Comparison of ENCODE assay signal across 34 cellular contexts in genomic region chr2:24774373-24774772, GRCh38. TPM values are rescaled to one million over a fixed set of nuclear protein-coding genes. Genes with fewer than 3 reads are reported as not detected.
"Had no signal": no experiment of that assay in that cellular context is flagged by ENCODE, and none has a peak within 500 bp of the region (broad histone marks: within the 10 kb centered on the region; RNA-seq: fewer than 3 reads in every experiment).

No MANE protein-coding gene starts in this region.

- ATAC-seq: activated CD4-positive, CD25-positive, alpha-beta regulatory T cell treated with anti-CD3 and anti-CD28 coated beads, Interleukin-2, amount 50 U/mL, for 24 hours; activated naive CD4-positive, alpha-beta T cell treated with anti-CD3 and anti-CD28 coated beads, Interleukin-2, amount 50 U/mL, for 72 hours; activated T-cell treated with anti-CD3 and anti-CD28 coated beads, Interleukin-2, amount 50 U/mL, for 72 hours; heart left ventricle; T-helper 17 cell had no signal

- H3K4me3 Mint-ChIP-seq: activated B cell treated with CpG ODN at 0.5 μM for 24 hours; activated CD4-positive, alpha-beta memory T cell treated with anti-CD3 and anti-CD28 coated beads for 36 hours; activated CD4-positive, alpha-beta T cell treated with anti-CD3 and anti-CD28 coated beads, Interleukin-2, amount 10 ng/mL, durations not matched to agents 24 days and 14 days; activated naive CD4-positive, alpha-beta T cell treated with anti-CD3 and anti-CD28 coated beads, Interleukin-2, amount 10 ng/mL, durations not matched to agents 7 days and 5 days; activated naive CD8-positive, alpha-beta T cell treated with anti-CD3 and anti-CD28 coated beads, Interleukin-2, amount 10 ng/mL, durations not matched to agents 7 days and 5 days; activated T-cell treated with anti-CD3 and anti-CD28 coated beads, Interleukin-2, amount 50 U/mL, for 24 hours; activated T-cell treated with anti-CD3 and anti-CD28 coated beads, Interleukin-2, amount 50 U/mL, for 72 hours; brain; T-helper 17 cell; T-helper 2 cell treated with Interferon-gamma antibody and Interleukin-4, amounts not matched to agents 5 μg/mL and 100 μg/mL, for 36 hours had no signal

- DNase-seq: activated B cell treated with CpG ODN at 0.5 μM for 24 hours; activated CD4-positive, alpha-beta memory T cell treated with anti-CD3 and anti-CD28 coated beads for 36 hours; activated CD4-positive, alpha-beta T cell treated with anti-CD3 and anti-CD28 coated beads, Interleukin-2, amount 10 ng/mL, durations not matched to agents 24 days and 14 days; activated CD8-positive, alpha-beta memory T cell treated with anti-CD3 and anti-CD28 coated beads, Interleukin-2, amount 50 U/mL, for 48 hours; activated gamma-delta T cell; activated naive CD4-positive, alpha-beta T cell; activated naive CD4-positive, alpha-beta T cell treated with anti-CD3 and anti-CD28 coated beads, Interleukin-2, amount 10 ng/mL, durations not matched to agents 7 days and 5 days; activated naive CD8-positive, alpha-beta T cell treated with anti-CD3 and anti-CD28 coated beads, Interleukin-2, amount 10 ng/mL, durations not matched to agents 7 days and 5 days; activated T-cell treated with anti-CD3 and anti-CD28 coated beads for 4 hours; activated T-cell treated with anti-CD3 and anti-CD28 coated beads, Interleukin-2, amount 50 U/mL, for 24 hours; activated T-cell treated with anti-CD3 and anti-CD28 coated beads, Interleukin-2, amount 50 U/mL, for 72 hours; central memory CD4-positive, alpha-beta T cell; cerebellar nuclear complex; colonic mucosa; effector CD8-positive, alpha-beta T cell; esophagus squamous epithelium; foreskin fibroblast; glutamatergic neuron; heart left ventricle; T-helper 1 cell; T-helper 17 cell; T1000 had no signal

- H3K27ac ChIP-seq: ascending aorta, breast epithelium, cardiac muscle cell, colonic mucosa, epithelial cell of prostate, esophagus squamous epithelium, heart left ventricle, VCaP had no signal

- H3K4me1 Mint-ChIP-seq: activated B cell treated with CpG ODN at 0.5 μM for 24 hours; activated CD4-positive, alpha-beta T cell treated with anti-CD3 and anti-CD28 coated beads, Interleukin-2, amount 10 ng/mL, durations not matched to agents 24 days and 14 days; activated naive CD4-positive, alpha-beta T cell treated with anti-CD3 and anti-CD28 coated beads, Interleukin-2, amount 10 ng/mL, durations not matched to agents 7 days and 5 days had no signal

- H3K36me3 ChIP-seq: breast epithelium, cardiac muscle cell, colonic mucosa had no signal

- H3K27ac Mint-ChIP-seq: activated B cell treated with CpG ODN at 0.5 μM for 24 hours; activated CD4-positive, alpha-beta memory T cell treated with anti-CD3 and anti-CD28 coated beads for 36 hours; activated CD4-positive, alpha-beta T cell treated with anti-CD3 and anti-CD28 coated beads, Interleukin-2, amount 10 ng/mL, durations not matched to agents 24 days and 14 days; activated naive CD4-positive, alpha-beta T cell treated with anti-CD3 and anti-CD28 coated beads, Interleukin-2, amount 10 ng/mL, durations not matched to agents 7 days and 5 days; activated naive CD4-positive, alpha-beta T cell treated with anti-CD3 and anti-CD28 coated beads, Interleukin-2, amount 50 U/mL, for 72 hours; activated naive CD8-positive, alpha-beta T cell treated with anti-CD3 and anti-CD28 coated beads, Interleukin-2, amount 10 ng/mL, durations not matched to agents 7 days and 5 days; activated T-cell treated with anti-CD3 and anti-CD28 coated beads, Interleukin-2, amount 50 U/mL, for 24 hours; activated T-cell treated with anti-CD3 and anti-CD28 coated beads, Interleukin-2, amount 50 U/mL, for 72 hours; T-helper 17 cell; T-helper 2 cell treated with Interferon-gamma antibody and Interleukin-4, amounts not matched to agents 5 μg/mL and 100 μg/mL, for 36 hours had no signal

- H3K9me3 Mint-ChIP-seq: activated B cell treated with CpG ODN at 0.5 μM for 24 hours; activated CD4-positive, alpha-beta memory T cell treated with anti-CD3 and anti-CD28 coated beads for 36 hours; activated CD4-positive, alpha-beta T cell treated with anti-CD3 and anti-CD28 coated beads, Interleukin-2, amount 10 ng/mL, durations not matched to agents 24 days and 14 days; activated naive CD4-positive, alpha-beta T cell treated with anti-CD3 and anti-CD28 coated beads, Interleukin-2, amount 10 ng/mL, durations not matched to agents 7 days and 5 days; activated naive CD4-positive, alpha-beta T cell treated with anti-CD3 and anti-CD28 coated beads, Interleukin-2, amount 50 U/mL, for 72 hours; activated naive CD8-positive, alpha-beta T cell treated with anti-CD3 and anti-CD28 coated beads, Interleukin-2, amount 10 ng/mL, durations not matched to agents 7 days and 5 days; activated T-cell treated with anti-CD3 and anti-CD28 coated beads, Interleukin-2, amount 50 U/mL, for 24 hours; activated T-cell treated with anti-CD3 and anti-CD28 coated beads, Interleukin-2, amount 50 U/mL, for 72 hours; brain; T-helper 2 cell treated with Interferon-gamma antibody and Interleukin-4, amounts not matched to agents 5 μg/mL and 100 μg/mL, for 36 hours had no signal

- H3K36me3 Mint-ChIP-seq: activated naive CD4-positive, alpha-beta T cell treated with anti-CD3 and anti-CD28 coated beads, Interleukin-2, amount 50 U/mL, for 72 hours had no signal

- FAIRE-seq: endometrium, endothelial cell of umbilical vein, frontal cortex had no signal

- H3K27me3 ChIP-seq: ascending aorta, breast epithelium, cardiac muscle cell, colonic mucosa, esophagus squamous epithelium, heart left ventricle had no signal

- H3K4me1 ChIP-seq: ascending aorta, breast epithelium, colonic mucosa, esophagus squamous epithelium had no signal

- H3K27me3 Mint-ChIP-seq: activated B cell treated with CpG ODN at 0.5 μM for 24 hours; activated T-cell treated with anti-CD3 and anti-CD28 coated beads, Interleukin-2, amount 50 U/mL, for 24 hours; brain had no signal

- H3K9me3 ChIP-seq: ascending aorta, breast epithelium, colonic mucosa, esophagus squamous epithelium, heart left ventricle had no signal

- H3K4me3 ChIP-seq: ascending aorta, breast epithelium, cardiac muscle cell, colonic mucosa, esophagus squamous epithelium, heart left ventricle had no signal

RNA-seq across cellular contexts. Expression of gene CENPO, which starts 18.9 kb away (rescaled TPM):
- total RNA-seq: ascending aorta had no signal
